ENCODE assay signal across 8 cellular contexts in genomic region chr3:136249593-136250225, GRCh38. TPM values are rescaled to one million over a fixed set of nuclear protein-coding genes. Genes with fewer than 3 reads are reported as not detected.
DNase-seq lines count a peak whose midpoint lies in the region; ATAC-seq, FAIRE-seq and TF ChIP-seq lines count a peak whose summit lies in the region.

No MANE protein-coding gene starts in this region.

- TF ChIP-seq POLR2A in ovary (IDR thresholded peaks at IDR 0.05) = no peak

- intact Hi-C loops in OCI-LY7 (cut with micrococcal nuclease; ENCODE audit: unreplicated experiment) = loop anchor here (1.0 to 5.0 kb wide), 3 partner anchors 54 to 504 kb away; no protein-coding TSS in a partner anchor
- intact Hi-C loops in ovary (cut with DNase I) = loop anchor here in 2 of 4 donors (2.0 to 5.0 kb wide), 4 partner anchors 52 to 503 kb away; partner anchors contain the start of genes MSL2 (in 1 of the 2) and STAG1 (in 1 of the 2)

- H3K4me1 ChIP-seq in DND-41 (ENCODE audit: insufficient read depth, low read length) (peaks cover 28% of the 10 kb centered on the region), OCI-LY7 (ENCODE audit: insufficient read depth, low read length, poor library complexity, severe bottlenecking) (peaks cover 67% of the 10 kb centered on the region), endodermal cell (ENCODE audit: control insufficient read depth, insufficient read depth, low read length) (peaks cover 7% of the 10 kb centered on the region), ovary (ENCODE audit: insufficient read depth) (peaks cover 1% of the 10 kb centered on the region)

- peaks cover 3% of the 10 kb centered on the region for H3K36me3 Mint-ChIP-seq in endodermal cell (ENCODE audit: low read depth)

- H3K79me2 ChIP-seq in DND-41 (ENCODE audit: insufficient read depth, low read length) = peaks cover 47% of the 10 kb centered on the region
- H3K79me2 ChIP-seq in OCI-LY7 (ENCODE audit: insufficient read depth, low read depth, low read length) = peaks cover 22% of the 10 kb centered on the region; the same call in 1 of the 2 replicates

- H3K27me3 Mint-ChIP-seq in endodermal cell (ENCODE audit: insufficient read depth) = no peaks in the 10 kb centered on the region

- no peaks in the 10 kb centered on the region for H3K36me3 ChIP-seq in DND-41 (ENCODE audit: insufficient read depth, low read length)
- no peaks in the 10 kb centered on the region for H3K36me3 ChIP-seq in OCI-LY7 (ENCODE audit: insufficient read depth, low read length)
- H3K36me3 ChIP-seq in endodermal cell (ENCODE audit: control insufficient read depth, insufficient read depth, low read length) = no peaks in the 10 kb centered on the region
- no peaks in the 10 kb centered on the region for H3K36me3 ChIP-seq in ovary

- H3K27ac ChIP-seq in DND-41 (ENCODE audit: low read length) (peak overlapping the region; percentile 85), OCI-LY7 (ENCODE audit: low read depth, low read length, poor library complexity, severe bottlenecking) (peak overlapping the region; percentile 83), endodermal cell (ENCODE audit: low read depth, low read length) (peak overlapping the region; percentile 97), ovary (peak overlapping the region; percentile 4 to 79)

- peak overlapping the region; percentile 74 for H3K4me3 Mint-ChIP-seq in endodermal cell

- peaks cover 24% of the 10 kb centered on the region for H3K4me1 Mint-ChIP-seq in endodermal cell

- TF ChIP-seq CTCF in DND-41 (IDR thresholded peaks at IDR 0.05; ENCODE audit: borderline replicate concordance, extremely low read depth, low read length, poor library complexity, severe bottlenecking) (no peak), OCI-LY7 (conservative IDR thresholded peaks at IDR 0.05; ENCODE audit: low read length) (no peak), endodermal cell (conservative IDR thresholded peaks at IDR 0.05) (no peak), ovary (IDR thresholded peaks at IDR 0.05) (no peak)

- H3K9me3 Mint-ChIP-seq in endodermal cell = no peaks in the 10 kb centered on the region

- WGBS in endodermal cell (ENCODE audit: insufficient coverage in 1 of 2, insufficient read length in 1 of 2), 2 experiments = 51% methylated on average over 11 of the region's 11 CpGs; no CpG with 5 or more reads in 1 of the 2 experiments
- 48 to 53% (median 48%) methylated on average over 11 of the region's 11 CpGs for WGBS in ovary, 3 donors

- H3K9ac ChIP-seq in DND-41 (ENCODE audit: low read depth, low read length) = peak overlapping the region; percentile 69
- peak overlapping the region; percentile 87 for H3K9ac ChIP-seq in endodermal cell (ENCODE audit: extremely low read depth, low read length, poor library complexity, severe bottlenecking)

- H3K27ac Mint-ChIP-seq in endodermal cell = peak overlapping the region; percentile 97

- H3K27me3 ChIP-seq in DND-41 (ENCODE audit: insufficient read depth, low read length, poor library complexity) (no peaks in the 10 kb centered on the region), endodermal cell (ENCODE audit: control insufficient read depth, insufficient read depth, low read length, poor library complexity, severe bottlenecking) (no peaks in the 10 kb centered on the region), ovary (no peaks in the 10 kb centered on the region)

- POLR2A ChIA-PET in OCI-LY7 (lab: Charles Lee) = interaction anchor here (0.6 to 6.6 kb wide), 9 partner anchors 9 to 634 kb away, joined by 3 to 73 read pairs (median 6); partner anchors contain the start of gene MSL2

- H3K4me3 ChIP-seq in DND-41 (ENCODE audit: low read depth in 1 of 2, low read length in 2 of 2) (peak overlapping the region; percentile 46 to 86; a peak in 3 of 4 replicates), OCI-LY7 (ENCODE audit: low read depth, low read length, poor library complexity, severe bottlenecking) (peak overlapping the region; percentile 71), endodermal cell (ENCODE audit: low read length) (peak overlapping the region; percentile 91), ovary (peak overlapping the region; percentile 72)

- H4K20me1 ChIP-seq in DND-41 (ENCODE audit: insufficient read depth, low read length) = 0 out of 2 replicates have a peak, but pooled peaks cover 3% of the 10 kb centered on the region
- no peaks in the 10 kb centered on the region for H4K20me1 ChIP-seq in OCI-LY7 (ENCODE audit: insufficient read depth, low read length)

- CTCF ChIA-PET in OCI-LY7 (lab: Charles Lee; ENCODE audit: unreplicated experiment) = interaction anchor here (0.6 to 1.9 kb wide), 2 partner anchors 53 to 488 kb away, joined by 3 to 7 read pairs; partner anchors contain the start of gene MSL2

- TF ChIP-seq EP300 in ovary (IDR thresholded peaks at IDR 0.05) = no peak

- ATAC-seq in DND-41 (ENCODE audit: insufficient read depth, low read depth) = no peak
- no peak for ATAC-seq in HG02678 (IDR thresholded peaks at IDR 0.05; ENCODE audit: unreplicated experiment)

- DNase-seq in DND-41 (peak; percentile 25), OCI-LY7 (ENCODE audit: low spot score) (peak; percentile 70), endodermal cell (no peak), ovary (peak in 1 of 5 donors; percentile 35), RCC 7860 (ENCODE audit: low spot score) (no peak), NCI-H510A (lab: John Stamatoyannopoulos, UW) (no peak)
- no peak for DNase-seq in activated CD4-positive, CD25-positive, alpha-beta regulatory T cell (lab: John Stamatoyannopoulos, UW)

- BruUV-seq in OCI-LY7 (replicated peaks; lab: Mats Ljungman, UMichigan) = no TSS peak

- no peak for FAIRE-seq in RCC 7860 (lab: Jason Lieb, UNC)

- peak overlapping the region; percentile 97 for H3K4me2 ChIP-seq in DND-41 (ENCODE audit: insufficient read depth, low read length)
- H3K4me2 ChIP-seq in OCI-LY7 (ENCODE audit: low read length) = peak overlapping the region; percentile 87

- no peaks in the 10 kb centered on the region for H3K9me2 ChIP-seq in OCI-LY7 (ENCODE audit: insufficient read depth, low read length)

- H2AFZ ChIP-seq in DND-41 (ENCODE audit: low read depth, low read length) = peak overlapping the region; percentile 78
- H2AFZ ChIP-seq in OCI-LY7 (ENCODE audit: low read length) = peak overlapping the region; percentile 50; the same call in 1 of the 2 replicates

- H3K9me3 ChIP-seq in DND-41 (ENCODE audit: insufficient read depth, low read length, severe bottlenecking) (no peaks in the 10 kb centered on the region), OCI-LY7 (ENCODE audit: low read length) (no peaks in the 10 kb centered on the region), endodermal cell (ENCODE audit: control insufficient read depth, low read length) (no peaks in the 10 kb centered on the region), ovary (no peaks in the 10 kb centered on the region)

RNA-seq across cellular contexts. Expression of gene PCCB, which starts 0.4 kb away (rescaled TPM):
- total RNA-seq in OCI-LY7 (2014; rRNA removed; shearing (Covaris generic)) = 38.3 and 39.7 TPM in 2 replicates
- total RNA-seq in OCI-LY7 (2022) = 51.5 and 64.1 TPM in 2 replicates
- 10 to 100 TPM; 54.9 to 65.1 TPM for total RNA-seq in endodermal cell
- 59.9 TPM for polyA plus RNA-seq in endodermal cell (2013, experiment 1 of 2)
- polyA plus RNA-seq in endodermal cell (2013, experiment 2 of 2) = 51.3 TPM
- total RNA-seq in ovary = 10 to 100 TPM in 6 of 7 donors, 1 to 10 TPM in 1; 8.2 to 26.5 (median 22.1) TPM
- 100 to 1,000 TPM in 1 of 2 donors, 10 to 100 TPM in 1; 14.0 to 107 TPM for polyA plus RNA-seq in ovary

RNA-seq across cellular contexts. Expression of gene MSL2, which starts 53.6 kb away (rescaled TPM):
- total RNA-seq in OCI-LY7 (2014; rRNA removed; shearing (Covaris generic)) = 24.9 and 27.1 TPM in 2 replicates
- total RNA-seq in OCI-LY7 (2022) (55.2 and 55.6 TPM in 2 replicates), endodermal cell (10 to 100 TPM; 35.1 to 45.7 TPM), ovary (10 to 100 TPM; 20.1 to 47.9 (median 39.4) TPM)
- polyA plus RNA-seq in endodermal cell (2013, experiment 1 of 2) = 37.2 TPM
- polyA plus RNA-seq in endodermal cell (2013, experiment 2 of 2) = 34.9 TPM
- polyA plus RNA-seq in ovary = 10 to 100 TPM; 14.3 to 39.6 TPM

Comparison
In these comparisons a context has a peak if more than half of its experiments do, and no peak if none do; other contexts are left out.
1. DNase-seq: peak in DND-41 (single experiment) and OCI-LY7 (single experiment); none in endodermal cell (single experiment), activated CD4-positive, CD25-positive, alpha-beta regulatory T cell (0 of 4), RCC 7860 (single experiment) and NCI-H510A (single experiment).
2. H3K27ac ChIP-seq: peak in every context shown above with its lines; median percentile 97 in endodermal cell; 85 in DND-41; 83 in OCI-LY7; 42 in ovary.
3. Peak in every context shown above with its lines, with median percentiles within 50 percentile points of each other: H3K4me3 ChIP-seq.